ENCODE assay signal across 14 cellular contexts in the genomic region with DNA sequence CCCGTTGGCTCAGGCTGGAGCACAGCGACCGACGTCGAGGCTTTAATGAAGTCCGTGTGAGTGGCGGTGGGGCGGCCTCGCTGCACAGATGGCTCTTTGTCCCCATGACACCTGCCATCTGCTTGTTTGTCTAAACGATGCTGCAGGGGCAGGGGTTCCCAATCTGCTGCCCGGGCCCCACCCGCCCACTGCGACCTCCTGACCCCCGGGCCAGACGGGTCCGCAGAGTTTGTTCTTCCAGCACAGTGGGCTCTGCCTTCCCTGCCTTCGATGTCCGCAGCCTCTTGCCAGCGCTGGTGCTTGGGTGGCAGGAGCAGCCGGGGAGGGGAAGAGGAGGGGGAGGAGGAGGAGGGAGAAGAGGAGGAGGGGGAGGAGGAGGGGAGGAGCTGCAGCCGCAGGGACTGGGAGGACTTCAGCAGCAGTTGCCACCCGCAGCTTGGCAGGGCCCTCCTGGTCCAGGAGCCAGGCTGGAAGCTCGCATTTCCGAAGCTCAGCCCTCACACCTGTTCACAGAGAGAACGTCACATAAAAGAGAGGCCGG.
DNase-seq lines count a peak whose midpoint lies in the region; ATAC-seq and TF ChIP-seq lines count a peak whose summit lies in the region.
"Had no signal": no experiment of that assay in that cellular context is flagged by ENCODE, and none has a peak within 500 bp of the region (broad histone marks: within the 10 kb centered on the region; RNA-seq: fewer than 3 reads in every experiment).

No MANE protein-coding gene starts in this region.

- H3K27me3 Mint-ChIP-seq in glutamatergic neuron (ENCODE audit: unreplicated experiment) = peaks cover 16% of the 10 kb centered on the region
- H3K27me3 Mint-ChIP-seq: activated B cell treated with CpG ODN at 0.5 μM for 24 hours; activated naive CD4-positive, alpha-beta T cell treated with anti-CD3 and anti-CD28 coated beads, Interleukin-2, amount 50 U/mL, for 24 hours had no signal

- peaks cover 27% of the 10 kb centered on the region for H3K9me3 Mint-ChIP-seq in glutamatergic neuron (ENCODE audit: unreplicated experiment)
- H3K9me3 Mint-ChIP-seq: activated B cell treated with CpG ODN at 0.5 μM for 24 hours; activated naive CD4-positive, alpha-beta T cell treated with anti-CD3 and anti-CD28 coated beads, Interleukin-2, amount 50 U/mL, for 24 hours had no signal

- ATAC-seq in GM21723 (IDR thresholded peaks at IDR 0.05; ENCODE audit: unreplicated experiment) = no peak
- ATAC-seq: heart right ventricle; Panc1; stimulated activated naive CD8-positive, alpha-beta T cell treated with anti-CD3 and anti-CD28 coated beads, Interleukin-15, Interleukin-2, amounts not matched to agents 100 U/mL and 50 U/mL, for 24 hours had no signal

- peak; percentile 32 for DNase-seq in NCI-H128 (lab: John Stamatoyannopoulos, UW; ENCODE audit: unreplicated experiment)
- peak; percentile 72 for DNase-seq in NCI-H510A treated with DMSO at 0.1 percent for 48 hours (lab: John Stamatoyannopoulos, UW)
- peak; percentile 86 for DNase-seq in glutamatergic neuron
- DNase-seq in retina = peak; percentile 90
- DNase-seq in superior temporal gyrus (ENCODE audit: extremely low spot score) = no peak
- DNase-seq in inferior parietal cortex (ENCODE audit: extremely low spot score) = no peak
- DNase-seq in SIG-M5 (lab: John Stamatoyannopoulos, UW) = no peak
- DNase-seq: Karpas-422; stimulated activated naive CD8-positive, alpha-beta T cell treated with anti-CD3 and anti-CD28 coated beads, Interleukin-15, Interleukin-2, amounts not matched to agents 100 U/mL and 50 U/mL, for 24 hours had no signal

- peaks cover 12% of the 10 kb centered on the region for H3K36me3 Mint-ChIP-seq in glutamatergic neuron (ENCODE audit: unreplicated experiment)
- H3K36me3 Mint-ChIP-seq: activated naive CD4-positive, alpha-beta T cell treated with anti-CD3 and anti-CD28 coated beads, Interleukin-2, amount 50 U/mL, for 24 hours had no signal

- H3K4me1 Mint-ChIP-seq in glutamatergic neuron (ENCODE audit: low read depth, unreplicated experiment) = peaks cover 36% of the 10 kb centered on the region
- H3K4me1 Mint-ChIP-seq: activated B cell treated with CpG ODN at 0.5 μM for 24 hours had no signal

- peak overlapping the region; percentile 93 for H3K27ac Mint-ChIP-seq in glutamatergic neuron (ENCODE audit: unreplicated experiment)
- H3K27ac Mint-ChIP-seq: activated B cell treated with CpG ODN at 0.5 μM for 24 hours; activated naive CD4-positive, alpha-beta T cell treated with anti-CD3 and anti-CD28 coated beads, Interleukin-2, amount 50 U/mL, for 24 hours had no signal

- peak overlapping the region; percentile 52 for H3K4me3 Mint-ChIP-seq in glutamatergic neuron (ENCODE audit: unreplicated experiment)
- H3K4me3 Mint-ChIP-seq: activated B cell treated with CpG ODN at 0.5 μM for 24 hours; activated naive CD4-positive, alpha-beta T cell treated with anti-CD3 and anti-CD28 coated beads, Interleukin-2, amount 50 U/mL, for 24 hours had no signal

- TF ChIP-seq CTCF in glutamatergic neuron (IDR thresholded peaks at IDR 0.05; ENCODE audit: partially characterized antibody, unreplicated experiment) = no peak

Comparison
In these comparisons a context has a peak if more than half of its experiments do, and no peak if none do; other contexts are left out.
1. DNase-seq: peak in NCI-H128 (single experiment), NCI-H510A treated with DMSO at 0.1 percent for 48 hours (single experiment), glutamatergic neuron (single experiment) and retina (single experiment); none in superior temporal gyrus (single experiment), inferior parietal cortex (single experiment) and SIG-M5 (single experiment).